Comparison of ENCODE assay signal across 2 cellular contexts in genomic region chr19:1535699-1536098, GRCh38. TPM values are rescaled to one million over a fixed set of nuclear protein-coding genes. Genes with fewer than 3 reads are reported as not detected.
"Had no signal": no experiment of that assay in that cellular context is flagged by ENCODE, and none has a peak within 500 bp of the region (broad histone marks: within the 10 kb centered on the region; RNA-seq: fewer than 3 reads in every experiment).

No MANE protein-coding gene starts in this region.

RNA-seq across cellular contexts. Expression of gene PLK5, which starts 11.8 kb away (rescaled TPM):
- total RNA-seq: G401 had no signal
- polyA plus RNA-seq: GM12878 had no signal
